ENCODE assay signal across 8 cellular contexts in the genomic region with DNA sequence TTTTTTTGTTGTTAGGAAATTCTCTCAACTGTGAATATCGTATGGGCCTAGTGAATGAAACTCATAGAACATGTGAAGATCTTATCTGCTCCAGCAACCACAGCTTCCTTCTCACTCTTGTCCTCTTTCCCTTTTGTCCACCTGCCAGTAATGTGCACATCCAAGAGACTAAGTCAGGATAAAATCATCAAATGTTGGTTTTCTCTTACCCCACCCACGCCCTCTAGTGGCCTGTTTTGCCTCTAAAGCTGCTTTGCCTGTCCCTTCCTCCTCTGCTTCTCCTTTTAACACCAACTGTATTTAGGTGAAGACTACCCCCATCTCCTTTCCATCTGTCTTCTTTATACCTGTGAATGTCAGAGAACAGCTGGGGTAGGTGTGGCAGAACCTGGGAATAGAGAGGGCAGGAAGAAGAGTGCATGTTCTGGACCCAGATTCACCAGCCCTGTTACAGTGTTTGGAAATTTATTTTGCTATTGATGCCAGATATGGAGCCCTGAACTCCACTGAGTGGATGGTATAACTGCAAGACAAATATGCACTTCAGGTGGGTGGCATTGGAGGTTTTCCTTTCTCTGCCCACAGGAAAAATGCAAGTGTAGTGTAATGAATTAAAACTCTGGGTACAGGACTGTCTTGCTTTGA. TPM values are rescaled to one million over a fixed set of nuclear protein-coding genes. Genes with fewer than 3 reads are reported as not detected.
DNase-seq lines count a peak whose midpoint lies in the region; ATAC-seq, FAIRE-seq and TF ChIP-seq lines count a peak whose summit lies in the region.

No MANE protein-coding gene starts in this region.

- no peaks in the 10 kb centered on the region for H3K36me3 ChIP-seq in bronchial epithelial cell (ENCODE audit: control insufficient read depth, insufficient read depth, low read length)

- TF ChIP-seq CTCF in activated B cell treated with CpG ODN at 0.5 μM for 24 hours (IDR thresholded peaks at IDR 0.05): peak; percentile 19
- TF ChIP-seq CTCF in bronchial epithelial cell (IDR thresholded peaks at IDR 0.05; ENCODE audit: insufficient read depth, low read length, severe bottlenecking): peak; percentile 82

- H3K4me3 ChIP-seq in bronchial epithelial cell (ENCODE audit: low read depth, low read length): no peak overlapping the region

- DNase-seq in activated gamma-delta T cell treated with Interleukin-2 at 50 U/mL for 16 hours: peak; percentile 81
- no peak for DNase-seq in activated gamma-delta T cell (lab: John Stamatoyannopoulos, UW)
- DNase-seq in NCI-H2227 (lab: John Stamatoyannopoulos, UW; ENCODE audit: unreplicated experiment): peak; percentile 78
- peak; percentile 43 for DNase-seq in activated B cell treated with CpG ODN at 0.5 μM for 24 hours
- peak; percentile 44 for DNase-seq in bronchial epithelial cell (ENCODE audit: low read depth)
- peak; percentile 20 for DNase-seq in kidney glomerular epithelial cell (lab: John Stamatoyannopoulos, UW)
- peak; percentile 77 to 81 for DNase-seq in stimulated activated CD4-positive, alpha-beta T cell treated with anti-CD3 and anti-CD28 coated beads, Interleukin-2, amount 100 ng/mL, for 48 hours

- H3K4me3 Mint-ChIP-seq in activated B cell treated with CpG ODN at 0.5 μM for 24 hours: peak overlapping the region; percentile 58

- POLR2A ChIA-PET in activated B cell treated with CpG ODN at 0.5 μM for 24 hours (lab: Charles Lee): interaction anchor here (0.6 to 4.6 kb wide), 8 partner anchors 9 to 166 kb away, joined by 3 to 63 read pairs (median 5); partner anchors contain the start of gene MGAT5

- no peaks in the 10 kb centered on the region for H3K27me3 ChIP-seq in bronchial epithelial cell (ENCODE audit: control insufficient read depth, insufficient read depth, low read length)

- no peak for FAIRE-seq in bronchial epithelial cell (lab: Jason Lieb, UNC)

- no peaks in the 10 kb centered on the region for H3K27me3 Mint-ChIP-seq in activated B cell treated with CpG ODN at 0.5 μM for 24 hours

- intact Hi-C loops in activated B cell treated with CpG ODN at 0.5 μM for 24 hours (cut with micrococcal nuclease): loop anchor here (1.0 to 5.0 kb wide), 6 partner anchors 15 to 167 kb away; no protein-coding TSS in a partner anchor

- ATAC-seq in activated B cell treated with CpG ODN at 0.5 μM for 24 hours (ENCODE audit: low read depth): peak; percentile 35
- no peak for ATAC-seq in HG03565 (IDR thresholded peaks at IDR 0.05; ENCODE audit: unreplicated experiment)

- no peaks in the 10 kb centered on the region for H3K36me3 Mint-ChIP-seq in activated B cell treated with CpG ODN at 0.5 μM for 24 hours (ENCODE audit: low read depth)

- peak overlapping the region; percentile 75 for H3K27ac Mint-ChIP-seq in activated B cell treated with CpG ODN at 0.5 μM for 24 hours

- CTCF ChIA-PET in activated B cell treated with CpG ODN at 0.5 μM for 24 hours (lab: Charles Lee): interaction anchor here (0.7 to 5.5 kb wide), 49 partner anchors 9 to 361 kb away, joined by 3 to 121 read pairs (median 5); partner anchors contain the start of gene MGAT5

- H3K9me3 Mint-ChIP-seq in activated B cell treated with CpG ODN at 0.5 μM for 24 hours: no peaks in the 10 kb centered on the region

- peaks cover 95% of the 10 kb centered on the region for H3K4me1 Mint-ChIP-seq in activated B cell treated with CpG ODN at 0.5 μM for 24 hours

RNA-seq across cellular contexts. Expression of gene MGAT5, which starts 8.4 kb away (rescaled TPM):
- 66.7 and 69.0 TPM in 2 replicates for total RNA-seq in activated B cell treated with CpG ODN at 0.5 μM for 24 hours
- 48.7 and 66.2 TPM in 2 replicates for total RNA-seq in bronchial epithelial cell
